Comparison of ENCODE assay signal across 12 cellular contexts in genomic region chr12:63302269-63302940, GRCh38.
DNase-seq lines count a peak whose midpoint lies in the region; ATAC-seq and TF ChIP-seq lines count a peak whose summit lies in the region.
"Had no signal": no experiment of that assay in that cellular context is flagged by ENCODE, and none has a peak within 500 bp of the region (broad histone marks: within the 10 kb centered on the region; RNA-seq: fewer than 3 reads in every experiment).

No MANE protein-coding gene starts in this region.

- H3K9ac ChIP-seq in DND-41 (ENCODE audit: low read depth, low read length) = peak overlapping the region; percentile 27

- TF ChIP-seq CTCF in DND-41 (IDR thresholded peaks at IDR 0.05; ENCODE audit: borderline replicate concordance, extremely low read depth, low read length, poor library complexity, severe bottlenecking) (no peak), brain microvascular endothelial cell (IDR thresholded peaks at IDR 0.05; ENCODE audit: low read depth, low read length, missing control alignments) (no peak), sigmoid colon (IDR thresholded peaks at IDR 0.05) (no peak), stomach (IDR thresholded peaks at IDR 0.05) (no peak)

- H3K36me3 Mint-ChIP-seq in activated CD4-positive, alpha-beta memory T cell treated with anti-CD3 and anti-CD28 coated beads for 36 hours = no peaks in the 10 kb centered on the region

- POLR2A ChIA-PET in activated CD4-positive, alpha-beta memory T cell treated with anti-CD3 and anti-CD28 coated beads for 36 hours (lab: Charles Lee) = no interaction called here

- no peak overlapping the region for H2AFZ ChIP-seq in DND-41 (ENCODE audit: low read depth, low read length)

- H3K79me2 ChIP-seq in DND-41 (ENCODE audit: insufficient read depth, low read length) = no peaks in the 10 kb centered on the region

- no peaks in the 10 kb centered on the region for H3K9me3 ChIP-seq in DND-41 (ENCODE audit: insufficient read depth, low read length, severe bottlenecking)
- no peaks in the 10 kb centered on the region for H3K9me3 ChIP-seq in sigmoid colon
- H3K9me3 ChIP-seq in stomach = no peaks in the 10 kb centered on the region
- H3K9me3 ChIP-seq: pancreas had no signal

- ATAC-seq in DND-41 (ENCODE audit: insufficient read depth, low read depth) = peak; percentile 77
- ATAC-seq in GM19397 (IDR thresholded peaks at IDR 0.05; ENCODE audit: unreplicated experiment) = peak; percentile 70
- peak; percentile 76 for ATAC-seq in HG03060 (IDR thresholded peaks at IDR 0.05; ENCODE audit: low read depth, unreplicated experiment)
- ATAC-seq: pancreas had no signal

- TF ChIP-seq EP300 in sigmoid colon (IDR thresholded peaks at IDR 0.05) (no peak), stomach (IDR thresholded peaks at IDR 0.05) (no peak)

- H3K36me3 ChIP-seq in DND-41 (ENCODE audit: insufficient read depth, low read length) = no peaks in the 10 kb centered on the region
- H3K36me3 ChIP-seq in brain microvascular endothelial cell (replicated peaks) = no peaks in the 10 kb centered on the region
- no peaks in the 10 kb centered on the region for H3K36me3 ChIP-seq in sigmoid colon
- H3K36me3 ChIP-seq in stomach = no peaks in the 10 kb centered on the region
- H3K36me3 ChIP-seq: pancreas had no signal

- H4K20me1 ChIP-seq in DND-41 (ENCODE audit: insufficient read depth, low read length) = no peaks in the 10 kb centered on the region

- in situ Hi-C loops in brain microvascular endothelial cell (cut with HindIII; ENCODE audit: low pct_ligation_motif_present, low sequenced_read_pairs) = no loop called here

- intact Hi-C loops in sigmoid colon (cut with DNase I) = no loop called here
- intact Hi-C loops in activated CD4-positive, alpha-beta memory T cell treated with anti-CD3 and anti-CD28 coated beads for 36 hours (cut with micrococcal nuclease) = no loop called here
- intact Hi-C loops in stomach (cut with DNase I; ENCODE audit: low total_unique reads) = no loop called here

- no peaks in the 10 kb centered on the region for H3K27me3 Mint-ChIP-seq in activated CD4-positive, alpha-beta memory T cell treated with anti-CD3 and anti-CD28 coated beads for 36 hours

- peak overlapping the region; percentile 47 for H3K4me2 ChIP-seq in DND-41 (ENCODE audit: insufficient read depth, low read length)

- no peak overlapping the region for H3K27ac Mint-ChIP-seq in activated CD4-positive, alpha-beta memory T cell treated with anti-CD3 and anti-CD28 coated beads for 36 hours

- H3K4me1 ChIP-seq in DND-41 (ENCODE audit: insufficient read depth, low read length) (peaks cover 64% of the 10 kb centered on the region), sigmoid colon (no peaks in the 10 kb centered on the region), stomach (no peaks in the 10 kb centered on the region)
- H3K4me1 ChIP-seq: pancreas had no signal

- CTCF ChIA-PET in activated CD4-positive, alpha-beta memory T cell treated with anti-CD3 and anti-CD28 coated beads for 36 hours (lab: Charles Lee) = no interaction called here

- no peaks in the 10 kb centered on the region for H3K4me1 Mint-ChIP-seq in activated CD4-positive, alpha-beta memory T cell treated with anti-CD3 and anti-CD28 coated beads for 36 hours (ENCODE audit: low read depth)

- DNase-seq in DND-41 (no peak), brain microvascular endothelial cell (peak; percentile 38), KG1 (lab: John Stamatoyannopoulos, UW) (no peak), sigmoid colon (no peak), stomach (no peak)
- no peak for DNase-seq in activated CD4-positive, alpha-beta memory T cell treated with anti-CD3 and anti-CD28 coated beads for 36 hours
- DNase-seq: AML-193, aorta, NCI-H2081 treated with DMSO at 0.1 percent for 48 hours, pancreas had no signal

- TF ChIP-seq POLR2A in sigmoid colon (IDR thresholded peaks at IDR 0.05) (no peak), stomach (IDR thresholded peaks at IDR 0.05) (no peak)

- no peaks in the 10 kb centered on the region for H3K9me3 Mint-ChIP-seq in activated CD4-positive, alpha-beta memory T cell treated with anti-CD3 and anti-CD28 coated beads for 36 hours

- H3K27ac ChIP-seq in DND-41 (ENCODE audit: low read length) (peak overlapping the region; percentile 69), brain microvascular endothelial cell (peak overlapping the region; percentile 7), sigmoid colon (no peak overlapping the region), stomach (no peak overlapping the region)
- H3K27ac ChIP-seq: pancreas had no signal

- 59 to 61% methylated on average over 7 of the region's 7 CpGs for WGBS in sigmoid colon, 2 donors
- WGBS in stomach, 5 donors = 55 to 71% (median 57%) methylated on average over 7 of the region's 7 CpGs

- no peak overlapping the region for H3K4me3 Mint-ChIP-seq in activated CD4-positive, alpha-beta memory T cell treated with anti-CD3 and anti-CD28 coated beads for 36 hours

- H3K27me3 ChIP-seq in DND-41 (ENCODE audit: insufficient read depth, low read length, poor library complexity) (no peaks in the 10 kb centered on the region), brain microvascular endothelial cell (replicated peaks) (no peaks in the 10 kb centered on the region), sigmoid colon (no peaks in the 10 kb centered on the region), stomach (no peaks in the 10 kb centered on the region)
- H3K27me3 ChIP-seq: pancreas had no signal

- H3K4me3 ChIP-seq in DND-41 (ENCODE audit: low read depth in 1 of 2, low read length in 2 of 2) = no peak overlapping the region
- H3K4me3 ChIP-seq in brain microvascular endothelial cell (ENCODE audit: low read depth, low read length) = no peak overlapping the region
- no peak overlapping the region for H3K4me3 ChIP-seq in sigmoid colon
- H3K4me3 ChIP-seq in stomach = no peak overlapping the region
- H3K4me3 ChIP-seq: pancreas had no signal

Comparison
In these comparisons a context has a peak if more than half of its experiments do, and no peak if none do; other contexts are left out.
1. H3K27ac ChIP-seq: peak in DND-41 (single experiment) and brain microvascular endothelial cell (single experiment); none in sigmoid colon (0 of 4) and stomach (0 of 5).
2. Peak in every context shown above with its lines, with median percentiles within 50 percentile points of each other: ATAC-seq.